ENCODE assay signal across 1 cellular context in the genomic region with DNA sequence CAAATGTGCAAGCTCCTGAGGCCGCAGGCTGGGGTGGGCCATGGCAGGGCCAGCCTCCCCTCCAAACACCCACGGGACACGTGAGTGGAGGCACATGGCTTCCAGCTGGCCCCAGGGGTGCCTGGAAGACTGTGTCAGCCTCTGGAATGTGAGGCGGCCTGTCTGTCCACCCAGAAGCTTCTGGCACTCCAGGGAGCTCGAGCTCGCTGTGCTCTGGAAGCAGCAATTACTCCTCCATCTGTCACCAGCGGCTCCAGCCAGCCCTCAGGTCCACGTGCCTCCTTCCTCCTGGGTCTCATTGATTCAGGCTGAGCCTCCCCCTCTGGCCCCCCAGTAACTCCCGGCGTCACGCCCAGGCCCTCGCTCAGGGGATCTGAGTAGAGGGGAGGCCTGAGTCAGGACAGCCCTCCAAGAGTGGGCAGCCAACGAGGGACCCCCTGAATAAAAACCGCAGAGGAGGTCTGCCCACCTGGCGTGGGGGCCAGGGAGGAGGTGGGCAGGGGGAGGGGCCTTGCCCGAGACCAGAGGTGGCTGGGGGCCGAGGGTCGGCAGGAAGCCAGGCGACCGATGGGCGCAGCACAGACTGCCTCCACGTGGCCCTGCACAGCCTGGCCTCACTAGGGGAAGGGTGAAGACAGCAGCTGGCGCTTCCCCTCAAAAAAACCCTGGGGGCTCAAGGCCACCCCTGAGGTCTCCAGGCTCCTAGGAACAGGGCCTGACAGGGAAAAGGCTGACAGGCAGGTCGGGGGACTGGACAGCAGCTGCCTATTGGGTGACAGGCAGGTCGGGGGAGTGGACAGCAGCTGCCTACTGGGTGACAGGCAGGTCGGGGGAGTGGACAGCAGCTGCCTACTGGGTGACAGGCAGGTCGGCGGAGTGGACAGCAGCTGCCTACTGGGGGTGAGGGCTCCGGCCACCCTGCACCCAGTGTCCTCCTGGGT.
TF ChIP-seq lines count a peak whose summit lies in the region.

No MANE protein-coding gene starts in this region.

TF ChIP-seq in K562, 482 proteins besides CTCF, POLR2A, EP300 and RAD21 (continued from another document):
- TF ChIP-seq, protein P1, sequence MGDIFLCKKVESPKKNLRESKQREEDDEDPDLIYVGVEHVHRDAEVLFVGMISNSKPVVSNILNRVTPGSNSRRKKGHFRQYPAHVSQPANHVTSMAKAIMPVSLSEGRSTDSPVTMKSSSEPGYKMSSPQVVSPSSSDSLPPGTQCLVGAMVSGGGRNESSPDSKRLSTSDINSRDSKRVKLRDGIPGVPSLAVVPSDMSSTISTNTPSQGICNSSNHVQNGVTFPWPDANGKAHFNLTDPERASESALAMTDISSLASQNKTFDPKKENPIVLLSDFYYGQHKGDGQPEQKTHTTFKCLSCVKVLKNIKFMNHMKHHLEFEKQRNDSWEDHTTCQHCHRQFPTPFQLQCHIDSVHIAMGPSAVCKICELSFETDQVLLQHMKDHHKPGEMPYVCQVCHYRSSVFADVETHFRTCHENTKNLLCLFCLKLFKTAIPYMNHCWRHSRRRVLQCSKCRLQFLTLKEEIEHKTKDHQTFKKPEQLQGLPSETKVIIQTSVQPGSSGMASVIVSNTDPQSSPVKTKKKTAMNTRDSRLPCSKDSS (IDR thresholded peaks at IDR 0.05; ENCODE audit: low read depth, partially characterized antibody): no peak
- TF ChIP-seq FOXA3 (CRISPR knock-in tag; conservative IDR thresholded peaks at IDR 0.05 in 1 of 2, IDR thresholded peaks at IDR 0.05 in 1 of 2) (0 out of 4 replicates have a peak, but pooled peaks of 1 of the 2 experiments have one; percentile 27), HDAC1 (IDR thresholded peaks at IDR 0.05) (peak; percentile 61 to 77; a peak in 2 of 4 replicates), CXXC5 (CRISPR knock-in tag; IDR thresholded peaks at IDR 0.05) (peak; percentile 32; the same call in 1 of the 2 replicates), NFE2L1 (tag; IDR thresholded peaks at IDR 0.05; ENCODE audit: borderline replicate concordance, low read depth) (no peak), ZBTB7A (IDR thresholded peaks at IDR 0.05; ENCODE audit: borderline replicate concordance, control insufficient read depth, low read depth, low read length) (peak; percentile 58), ARID2 (IDR thresholded peaks at IDR 0.05) (no peak), NFYB (IDR thresholded peaks at IDR 0.05; ENCODE audit: extremely low read depth, insufficient read length) (peak; percentile 19), OTX1 (CRISPR knock-in tag; IDR thresholded peaks at IDR 0.05) (no peak), MTA3 (IDR thresholded peaks at IDR 0.05; ENCODE audit: borderline replicate concordance) (no peak), SIN3A (IDR thresholded peaks at IDR 0.05; ENCODE audit: borderline replicate concordance in 2 of 2, control insufficient read depth in 1 of 2, low read depth in 2 of 2, low read length in 2 of 2) (peak in 1 of 2 experiments; percentile 80; a peak in 2 of 4 replicates), ZC3H4 (CRISPR knock-in tag; IDR thresholded peaks at IDR 0.05; ENCODE audit: borderline replicate concordance) (peak; percentile 35; the same call in 1 of the 2 replicates), SP2 (IDR thresholded peaks at IDR 0.05; ENCODE audit: extremely low read depth, low read depth, low read length, poor library complexity, severe bottlenecking) (no peak), ZKSCAN3 (CRISPR knock-in tag; IDR thresholded peaks at IDR 0.05) (0 out of 2 replicates have a peak, but pooled peaks have one; percentile 32), FIP1L1 (IDR thresholded peaks at IDR 0.05; ENCODE audit: low read depth, low read length, poor library complexity, severe bottlenecking) (peak; percentile 92), TRIM28 (IDR thresholded peaks at IDR 0.05) (no peak), CSDE1 (IDR thresholded peaks at IDR 0.05) (no peak)
- TF ChIP-seq, protein P2, sequence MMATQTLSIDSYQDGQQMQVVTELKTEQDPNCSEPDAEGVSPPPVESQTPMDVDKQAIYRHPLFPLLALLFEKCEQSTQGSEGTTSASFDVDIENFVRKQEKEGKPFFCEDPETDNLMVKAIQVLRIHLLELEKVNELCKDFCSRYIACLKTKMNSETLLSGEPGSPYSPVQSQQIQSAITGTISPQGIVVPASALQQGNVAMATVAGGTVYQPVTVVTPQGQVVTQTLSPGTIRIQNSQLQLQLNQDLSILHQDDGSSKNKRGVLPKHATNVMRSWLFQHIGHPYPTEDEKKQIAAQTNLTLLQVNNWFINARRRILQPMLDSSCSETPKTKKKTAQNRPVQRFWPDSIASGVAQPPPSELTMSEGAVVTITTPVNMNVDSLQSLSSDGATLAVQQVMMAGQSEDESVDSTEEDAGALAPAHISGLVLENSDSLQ (IDR thresholded peaks at IDR 0.05): peak; percentile 98
- TF ChIP-seq, protein P3, sequence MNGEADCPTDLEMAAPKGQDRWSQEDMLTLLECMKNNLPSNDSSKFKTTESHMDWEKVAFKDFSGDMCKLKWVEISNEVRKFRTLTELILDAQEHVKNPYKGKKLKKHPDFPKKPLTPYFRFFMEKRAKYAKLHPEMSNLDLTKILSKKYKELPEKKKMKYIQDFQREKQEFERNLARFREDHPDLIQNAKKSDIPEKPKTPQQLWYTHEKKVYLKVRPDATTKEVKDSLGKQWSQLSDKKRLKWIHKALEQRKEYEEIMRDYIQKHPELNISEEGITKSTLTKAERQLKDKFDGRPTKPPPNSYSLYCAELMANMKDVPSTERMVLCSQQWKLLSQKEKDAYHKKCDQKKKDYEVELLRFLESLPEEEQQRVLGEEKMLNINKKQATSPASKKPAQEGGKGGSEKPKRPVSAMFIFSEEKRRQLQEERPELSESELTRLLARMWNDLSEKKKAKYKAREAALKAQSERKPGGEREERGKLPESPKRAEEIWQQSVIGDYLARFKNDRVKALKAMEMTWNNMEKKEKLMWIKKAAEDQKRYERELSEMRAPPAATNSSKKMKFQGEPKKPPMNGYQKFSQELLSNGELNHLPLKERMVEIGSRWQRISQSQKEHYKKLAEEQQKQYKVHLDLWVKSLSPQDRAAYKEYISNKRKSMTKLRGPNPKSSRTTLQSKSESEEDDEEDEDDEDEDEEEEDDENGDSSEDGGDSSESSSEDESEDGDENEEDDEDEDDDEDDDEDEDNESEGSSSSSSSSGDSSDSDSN (IDR thresholded peaks at IDR 0.05; ENCODE audit: borderline replicate concordance in 1 of 2, low read depth in 2 of 2, low read length in 2 of 2): no peak; a peak in 1 of 4 replicates
- TF ChIP-seq, protein P4, sequence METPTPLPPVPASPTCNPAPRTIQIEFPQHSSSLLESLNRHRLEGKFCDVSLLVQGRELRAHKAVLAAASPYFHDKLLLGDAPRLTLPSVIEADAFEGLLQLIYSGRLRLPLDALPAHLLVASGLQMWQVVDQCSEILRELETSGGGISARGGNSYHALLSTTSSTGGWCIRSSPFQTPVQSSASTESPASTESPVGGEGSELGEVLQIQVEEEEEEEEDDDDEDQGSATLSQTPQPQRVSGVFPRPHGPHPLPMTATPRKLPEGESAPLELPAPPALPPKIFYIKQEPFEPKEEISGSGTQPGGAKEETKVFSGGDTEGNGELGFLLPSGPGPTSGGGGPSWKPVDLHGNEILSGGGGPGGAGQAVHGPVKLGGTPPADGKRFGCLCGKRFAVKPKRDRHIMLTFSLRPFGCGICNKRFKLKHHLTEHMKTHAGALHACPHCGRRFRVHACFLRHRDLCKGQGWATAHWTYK (CRISPR knock-in tag; IDR thresholded peaks at IDR 0.05): peak; percentile 67; the same call in 1 of the 2 replicates
- TF ChIP-seq, protein P5, sequence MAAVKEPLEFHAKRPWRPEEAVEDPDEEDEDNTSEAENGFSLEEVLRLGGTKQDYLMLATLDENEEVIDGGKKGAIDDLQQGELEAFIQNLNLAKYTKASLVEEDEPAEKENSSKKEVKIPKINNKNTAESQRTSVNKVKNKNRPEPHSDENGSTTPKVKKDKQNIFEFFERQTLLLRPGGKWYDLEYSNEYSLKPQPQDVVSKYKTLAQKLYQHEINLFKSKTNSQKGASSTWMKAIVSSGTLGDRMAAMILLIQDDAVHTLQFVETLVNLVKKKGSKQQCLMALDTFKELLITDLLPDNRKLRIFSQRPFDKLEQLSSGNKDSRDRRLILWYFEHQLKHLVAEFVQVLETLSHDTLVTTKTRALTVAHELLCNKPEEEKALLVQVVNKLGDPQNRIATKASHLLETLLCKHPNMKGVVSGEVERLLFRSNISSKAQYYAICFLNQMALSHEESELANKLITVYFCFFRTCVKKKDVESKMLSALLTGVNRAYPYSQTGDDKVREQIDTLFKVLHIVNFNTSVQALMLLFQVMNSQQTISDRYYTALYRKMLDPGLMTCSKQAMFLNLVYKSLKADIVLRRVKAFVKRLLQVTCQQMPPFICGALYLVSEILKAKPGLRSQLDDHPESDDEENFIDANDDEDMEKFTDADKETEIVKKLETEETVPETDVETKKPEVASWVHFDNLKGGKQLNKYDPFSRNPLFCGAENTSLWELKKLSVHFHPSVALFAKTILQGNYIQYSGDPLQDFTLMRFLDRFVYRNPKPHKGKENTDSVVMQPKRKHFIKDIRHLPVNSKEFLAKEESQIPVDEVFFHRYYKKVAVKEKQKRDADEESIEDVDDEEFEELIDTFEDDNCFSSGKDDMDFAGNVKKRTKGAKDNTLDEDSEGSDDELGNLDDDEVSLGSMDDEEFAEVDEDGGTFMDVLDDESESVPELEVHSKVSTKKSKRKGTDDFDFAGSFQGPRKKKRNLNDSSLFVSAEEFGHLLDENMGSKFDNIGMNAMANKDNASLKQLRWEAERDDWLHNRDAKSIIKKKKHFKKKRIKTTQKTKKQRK (IDR thresholded peaks at IDR 0.05; ENCODE audit: borderline replicate concordance, low read depth, low read length): no peak
- TF ChIP-seq, protein P6, sequence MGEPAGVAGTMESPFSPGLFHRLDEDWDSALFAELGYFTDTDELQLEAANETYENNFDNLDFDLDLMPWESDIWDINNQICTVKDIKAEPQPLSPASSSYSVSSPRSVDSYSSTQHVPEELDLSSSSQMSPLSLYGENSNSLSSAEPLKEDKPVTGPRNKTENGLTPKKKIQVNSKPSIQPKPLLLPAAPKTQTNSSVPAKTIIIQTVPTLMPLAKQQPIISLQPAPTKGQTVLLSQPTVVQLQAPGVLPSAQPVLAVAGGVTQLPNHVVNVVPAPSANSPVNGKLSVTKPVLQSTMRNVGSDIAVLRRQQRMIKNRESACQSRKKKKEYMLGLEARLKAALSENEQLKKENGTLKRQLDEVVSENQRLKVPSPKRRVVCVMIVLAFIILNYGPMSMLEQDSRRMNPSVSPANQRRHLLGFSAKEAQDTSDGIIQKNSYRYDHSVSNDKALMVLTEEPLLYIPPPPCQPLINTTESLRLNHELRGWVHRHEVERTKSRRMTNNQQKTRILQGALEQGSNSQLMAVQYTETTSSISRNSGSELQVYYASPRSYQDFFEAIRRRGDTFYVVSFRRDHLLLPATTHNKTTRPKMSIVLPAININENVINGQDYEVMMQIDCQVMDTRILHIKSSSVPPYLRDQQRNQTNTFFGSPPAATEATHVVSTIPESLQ (CRISPR knock-in tag; IDR thresholded peaks at IDR 0.05): no peak
- TF ChIP-seq, protein P7, sequence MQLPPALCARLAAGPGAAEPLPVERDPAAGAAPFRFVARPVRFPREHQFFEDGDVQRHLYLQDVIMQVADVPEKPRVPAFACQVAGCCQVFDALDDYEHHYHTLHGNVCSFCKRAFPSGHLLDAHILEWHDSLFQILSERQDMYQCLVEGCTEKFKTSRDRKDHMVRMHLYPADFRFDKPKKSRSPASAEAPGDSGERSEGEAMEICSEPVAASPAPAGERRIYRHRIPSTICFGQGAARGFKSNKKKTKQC (CRISPR knock-in tag; IDR thresholded peaks at IDR 0.05): peak; percentile 48; the same call in 1 of the 2 replicates
- TF ChIP-seq, protein P8, sequence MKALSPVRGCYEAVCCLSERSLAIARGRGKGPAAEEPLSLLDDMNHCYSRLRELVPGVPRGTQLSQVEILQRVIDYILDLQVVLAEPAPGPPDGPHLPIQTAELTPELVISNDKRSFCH (CRISPR knock-in tag; IDR thresholded peaks at IDR 0.05): 0 out of 2 replicates have a peak, but pooled peaks have one; percentile 6
- TF ChIP-seq, protein P8 (tag; IDR thresholded peaks at IDR 0.05): no peak; the same call in 1 of the 2 replicates
